Comparison of ENCODE assay signal across 8 cellular contexts in the genomic region with DNA sequence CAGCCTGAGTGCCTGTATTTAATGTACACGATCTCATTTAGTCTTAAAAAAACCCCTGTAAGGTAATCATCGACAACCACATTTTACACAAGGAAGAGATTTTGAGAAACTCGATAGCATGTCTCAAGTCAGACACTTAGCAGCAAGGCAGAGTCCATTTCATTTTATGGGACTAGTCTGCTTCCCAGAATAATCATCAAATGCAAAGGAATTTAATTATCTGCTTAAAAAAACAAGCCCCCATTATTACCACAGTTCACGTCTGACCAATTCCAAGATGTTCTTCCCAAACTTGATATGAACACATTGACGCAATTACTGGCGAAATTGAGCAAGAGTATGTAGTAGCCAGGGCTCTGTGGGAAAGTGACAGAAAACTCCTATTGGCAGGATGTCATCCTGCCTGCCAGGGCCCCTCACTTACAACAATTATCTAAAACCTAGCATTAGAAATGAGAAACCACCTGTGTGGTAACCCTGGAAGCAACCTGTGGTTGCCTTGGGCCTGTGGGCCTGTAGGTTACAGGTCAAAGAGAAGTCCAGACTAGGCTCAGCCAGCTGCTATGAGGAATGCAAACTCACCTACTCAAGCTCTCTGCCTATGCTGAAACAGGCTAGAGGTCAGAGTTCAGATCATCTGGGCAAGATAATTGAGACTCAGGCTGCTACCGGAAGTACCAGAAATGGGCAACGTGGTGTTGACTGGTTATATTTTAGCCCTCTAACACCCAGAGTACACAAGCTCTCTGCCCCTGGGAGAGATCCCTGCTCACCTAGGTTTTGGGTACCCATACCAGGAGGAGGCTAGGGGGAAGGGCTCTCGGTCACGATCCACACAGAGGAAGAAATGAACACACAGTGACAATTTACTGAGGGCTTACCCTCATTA. TPM values are rescaled to one million over a fixed set of nuclear protein-coding genes. Genes with fewer than 3 reads are reported as not detected.
DNase-seq lines count a peak whose midpoint lies in the region; ATAC-seq and TF ChIP-seq lines count a peak whose summit lies in the region.

No MANE protein-coding gene starts in this region.

- H3K9me2 ChIP-seq in SK-N-SH: no peaks in the 10 kb centered on the region

- peak overlapping the region; percentile 65 to 81; a peak in 3 of 4 replicates for H3K27ac ChIP-seq in SK-N-SH (ENCODE audit: low read depth in 2 of 2, low read length in 1 of 2)
- peak overlapping the region; percentile 97 for H3K27ac ChIP-seq in duodenal mucosa (ENCODE audit: low read depth, low read length)
- peak overlapping the region; percentile 32 to 95 for H3K27ac ChIP-seq in aorta (ENCODE audit: low read depth in 1 of 2, low read length in 2 of 2)

- peak; percentile 24 for ATAC-seq in HG03196 (IDR thresholded peaks at IDR 0.05; ENCODE audit: unreplicated experiment)
- ATAC-seq in aorta (ENCODE audit: low FRiP score): peak; percentile 0

- no peak overlapping the region for H2AFZ ChIP-seq in SK-N-SH (ENCODE audit: low read depth)

- H3K9me3 ChIP-seq in SK-N-SH (no peaks in the 10 kb centered on the region), duodenal mucosa (ENCODE audit: control insufficient read depth in 1 of 2, low read length in 2 of 2) (no peaks in the 10 kb centered on the region), aorta (ENCODE audit: control insufficient read depth, low read length) (no peaks in the 10 kb centered on the region)

- TF ChIP-seq RAD21 in SK-N-SH (IDR thresholded peaks at IDR 0.05; ENCODE audit: low read length): no peak

- H3F3A ChIP-seq in SK-N-SH (replicated peaks; ENCODE audit: insufficient read depth): peaks cover 22% of the 10 kb centered on the region

- CTCF ChIA-PET in SK-N-SH (lab: Yijun Ruan, JAX): no interaction called here

- peak overlapping the region; percentile 98 for H3K4me2 ChIP-seq in SK-N-SH

- intact Hi-C loops in aorta (cut with DNase I): loop anchor here in 1 of 2 donors (2.0 kb wide), 1 partner anchor 59 kb away; no protein-coding TSS in a partner anchor

- H3K27me3 ChIP-seq in SK-N-SH (ENCODE audit: insufficient read depth) (no peaks in the 10 kb centered on the region), duodenal mucosa (ENCODE audit: control insufficient read depth in 1 of 2, insufficient read depth in 2 of 2, low read length in 2 of 2) (no peaks in the 10 kb centered on the region), aorta (ENCODE audit: control insufficient read depth in 1 of 2, insufficient read depth in 2 of 2, low read length in 1 of 2) (no peaks in the 10 kb centered on the region)

- DNase-seq in stimulated activated CD4-positive, alpha-beta T cell treated with anti-CD3 and anti-CD28 coated beads, Interleukin-2, amount 100 ng/mL, for 24 hours: peak; percentile 26 to 41
- no peak for DNase-seq in stimulated activated CD4-positive, alpha-beta T cell treated with anti-CD3 and anti-CD28 coated beads, Interleukin-2, amount 100 ng/mL, for 48 hours
- DNase-seq in SK-N-SH: no peak
- DNase-seq in mucosa of gallbladder (ENCODE audit: low spot score): peak; percentile 72
- DNase-seq in aorta: no peak
- DNase-seq in NCI-H524 treated with DMSO at 0.1 percent for 48 hours (lab: John Stamatoyannopoulos, UW): no peak

- peaks cover 61% of the 10 kb centered on the region for H3K79me2 ChIP-seq in SK-N-SH (ENCODE audit: insufficient read depth)

- no peaks in the 10 kb centered on the region for H4K20me1 ChIP-seq in SK-N-SH (ENCODE audit: insufficient read depth)

- 31% methylated on average over 10 of the region's 10 CpGs for WGBS in SK-N-SH (ENCODE audit: low lambda C conversion rate)
- WGBS in aorta, 2 donors: 3 to 5% methylated on average over 10 of the region's 10 CpGs

- peak overlapping the region; percentile 71 to 92 for H3K4me3 ChIP-seq in SK-N-SH (ENCODE audit: low read depth in 2 of 2, low read length in 1 of 2)
- peak overlapping the region; percentile 85 to 88 for H3K4me3 ChIP-seq in duodenal mucosa (ENCODE audit: low read depth in 1 of 2, low read length in 2 of 2)
- peak overlapping the region; percentile 92 for H3K4me3 ChIP-seq in aorta (ENCODE audit: low read length in 2 of 2)

- H3K9ac ChIP-seq in SK-N-SH: peak overlapping the region; percentile 94
- peak overlapping the region; percentile 99 for H3K9ac ChIP-seq in duodenal mucosa (ENCODE audit: low read depth in 1 of 2, low read length in 2 of 2)

- POLR2A ChIA-PET in SK-N-SH (lab: Yijun Ruan, JAX): no interaction called here

- H3K4me1 ChIP-seq in SK-N-SH (ENCODE audit: control insufficient read depth in 1 of 2, insufficient read depth in 2 of 2, low read depth in 1 of 2, low read length in 1 of 2): peaks cover 45 to 61% of the 10 kb centered on the region in 2 experiments
- H3K4me1 ChIP-seq in duodenal mucosa (ENCODE audit: control insufficient read depth in 1 of 2, insufficient read depth in 2 of 2, low read length in 2 of 2): peaks cover 58 to 61% of the 10 kb centered on the region in 2 donors
- H3K4me1 ChIP-seq in aorta (ENCODE audit: control insufficient read depth in 1 of 2, insufficient read depth in 2 of 2, low read length in 2 of 2): peaks cover 5 to 22% of the 10 kb centered on the region in 2 donors

- TF ChIP-seq CTCF in SK-N-SH (IDR thresholded peaks at IDR 0.05): no peak

- H3K36me3 ChIP-seq in SK-N-SH (replicated peaks in 1 of 2; ENCODE audit: control insufficient read depth in 1 of 2, insufficient read depth in 2 of 2, low read length in 1 of 2): no peaks in the 10 kb centered on the region
- H3K36me3 ChIP-seq in duodenal mucosa (ENCODE audit: control insufficient read depth in 1 of 2, insufficient read depth in 2 of 2, low read length in 2 of 2): no peaks in the 10 kb centered on the region
- no peaks in the 10 kb centered on the region for H3K36me3 ChIP-seq in aorta (ENCODE audit: control insufficient read depth in 1 of 2, insufficient read depth in 2 of 2, low read length in 1 of 2)

- no peak for TF ChIP-seq EP300 in SK-N-SH (IDR thresholded peaks at IDR 0.05; ENCODE audit: borderline replicate concordance in 1 of 2, low read depth in 1 of 2, low read length in 1 of 2)

TF ChIP-seq in SK-N-SH, 30 proteins besides CTCF, POLR2A, EP300 and RAD21:
- no peak for TF ChIP-seq FOSL2 (IDR thresholded peaks at IDR 0.05; ENCODE audit: borderline replicate concordance, low read depth)
- TF ChIP-seq YY1 (IDR thresholded peaks at IDR 0.05; ENCODE audit: low read depth): no peak
- no peak for TF ChIP-seq SMC3 (IDR thresholded peaks at IDR 0.05; ENCODE audit: low read depth, low read length)
- TF ChIP-seq ELF1 (IDR thresholded peaks at IDR 0.05): no peak
- TF ChIP-seq SIN3A (IDR thresholded peaks at IDR 0.05; ENCODE audit: borderline replicate concordance, low read depth, low read length): no peak
- TF ChIP-seq MEF2A (IDR thresholded peaks at IDR 0.05; ENCODE audit: borderline replicate concordance, low read depth): no peak
- no peak for TF ChIP-seq RXRA (IDR thresholded peaks at IDR 0.05; ENCODE audit: borderline replicate concordance, low read depth)
- TF ChIP-seq EZH2phosphoT487 (IDR thresholded peaks at IDR 0.05; ENCODE audit: borderline replicate concordance, low read depth): no peak
- TF ChIP-seq, protein P1, sequence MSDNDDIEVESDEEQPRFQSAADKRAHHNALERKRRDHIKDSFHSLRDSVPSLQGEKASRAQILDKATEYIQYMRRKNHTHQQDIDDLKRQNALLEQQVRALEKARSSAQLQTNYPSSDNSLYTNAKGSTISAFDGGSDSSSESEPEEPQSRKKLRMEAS (IDR thresholded peaks at IDR 0.05; ENCODE audit: low read depth): no peak
- TF ChIP-seq, protein P2, sequence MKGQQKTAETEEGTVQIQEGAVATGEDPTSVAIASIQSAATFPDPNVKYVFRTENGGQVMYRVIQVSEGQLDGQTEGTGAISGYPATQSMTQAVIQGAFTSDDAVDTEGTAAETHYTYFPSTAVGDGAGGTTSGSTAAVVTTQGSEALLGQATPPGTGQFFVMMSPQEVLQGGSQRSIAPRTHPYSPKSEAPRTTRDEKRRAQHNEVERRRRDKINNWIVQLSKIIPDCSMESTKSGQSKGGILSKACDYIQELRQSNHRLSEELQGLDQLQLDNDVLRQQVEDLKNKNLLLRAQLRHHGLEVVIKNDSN (IDR thresholded peaks at IDR 0.05; ENCODE audit: borderline replicate concordance, low read depth): no peak
- TF ChIP-seq TEAD4 (IDR thresholded peaks at IDR 0.05; ENCODE audit: borderline replicate concordance, insufficient read depth): no peak
- TF ChIP-seq NFIC (IDR thresholded peaks at IDR 0.05; ENCODE audit: borderline replicate concordance): no peak
- no peak for TF ChIP-seq CHD2 (IDR thresholded peaks at IDR 0.05; ENCODE audit: low read length, partially characterized antibody)
- TF ChIP-seq RCOR1 (IDR thresholded peaks at IDR 0.05; ENCODE audit: low read length): no peak
- no peak for TF ChIP-seq POLR2AphosphoS5 (IDR thresholded peaks at IDR 0.05; ENCODE audit: low read depth, low read length)
- TF ChIP-seq TCF12 (IDR thresholded peaks at IDR 0.05): no peak
- TF ChIP-seq, protein P3, sequence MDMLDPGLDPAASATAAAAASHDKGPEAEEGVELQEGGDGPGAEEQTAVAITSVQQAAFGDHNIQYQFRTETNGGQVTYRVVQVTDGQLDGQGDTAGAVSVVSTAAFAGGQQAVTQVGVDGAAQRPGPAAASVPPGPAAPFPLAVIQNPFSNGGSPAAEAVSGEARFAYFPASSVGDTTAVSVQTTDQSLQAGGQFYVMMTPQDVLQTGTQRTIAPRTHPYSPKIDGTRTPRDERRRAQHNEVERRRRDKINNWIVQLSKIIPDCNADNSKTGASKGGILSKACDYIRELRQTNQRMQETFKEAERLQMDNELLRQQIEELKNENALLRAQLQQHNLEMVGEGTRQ (IDR thresholded peaks at IDR 0.05; ENCODE audit: borderline replicate concordance, low read depth, low read length): no peak
TF ChIP-seq in SK-N-SH: peak in this region for 0.

RNA-seq across cellular contexts. Expression of gene B4GALT1, which starts 1.6 kb away (rescaled TPM):
- 36.2 and 36.3 TPM in 2 replicates for polyA plus RNA-seq in SK-N-SH (2012; rRNA removed)
- polyA plus RNA-seq in SK-N-SH (2012; cell fraction: cytosol; rRNA removed): 31.2 and 34.8 TPM in 2 replicates
- 16.2 and 21.7 TPM in 2 replicates for polyA plus RNA-seq in SK-N-SH (2012; cell fraction: nucleus; rRNA removed)
- 66.8 TPM for total RNA-seq in mucosa of gallbladder
- total RNA-seq in aorta: 10 to 100 TPM; 74.5 to 95.6 TPM
- polyA plus RNA-seq in aorta: 10 to 100 TPM; 15.2 to 36.0 TPM

Comparison
In these comparisons a context has a peak if more than half of its experiments do, and no peak if none do; other contexts are left out.
1. DNase-seq: peak in stimulated activated CD4-positive, alpha-beta T cell treated with anti-CD3 and anti-CD28 coated beads, Interleukin-2, amount 100 ng/mL, for 24 hours (2 of 2) and mucosa of gallbladder (single experiment); none in stimulated activated CD4-positive, alpha-beta T cell treated with anti-CD3 and anti-CD28 coated beads, Interleukin-2, amount 100 ng/mL, for 48 hours (0 of 2), SK-N-SH (single experiment), aorta (0 of 2) and NCI-H524 treated with DMSO at 0.1 percent for 48 hours (single experiment).
2. Peak in every context shown above with its lines, with median percentiles within 50 percentile points of each other: H3K27ac ChIP-seq and H3K4me3 ChIP-seq.